Comparison of ENCODE assay signal across 27 cellular contexts in the genomic region with DNA sequence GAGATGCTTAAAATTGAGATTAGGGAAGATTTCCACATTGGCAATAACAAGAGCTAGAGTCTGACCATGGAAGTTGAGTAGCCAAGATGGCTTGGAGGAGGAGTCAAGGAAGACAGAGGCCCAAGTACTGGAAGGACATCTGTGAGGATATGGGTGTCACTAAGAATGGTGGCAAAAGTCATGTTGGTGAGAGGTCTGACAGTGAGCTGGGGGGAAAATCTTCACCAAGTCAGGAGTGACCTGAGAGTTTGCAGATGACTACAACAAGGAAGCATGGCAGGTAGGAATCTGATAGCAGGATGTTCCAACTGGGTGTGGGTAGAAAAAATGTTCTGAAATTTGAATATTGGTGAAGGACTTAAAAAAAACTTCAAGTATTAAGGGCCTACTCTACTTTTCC.
"Had no signal": no experiment of that assay in that cellular context is flagged by ENCODE, and none has a peak within 500 bp of the region (broad histone marks: within the 10 kb centered on the region; RNA-seq: fewer than 3 reads in every experiment).

No MANE protein-coding gene starts in this region.

- ATAC-seq: effector memory CD8-positive, alpha-beta T cell; esophagus mucosa; gastrocnemius medialis; heart right ventricle; left cardiac atrium; left lung; left ventricle myocardium superior; lower lobe of right lung; mucosa of descending colon had no signal

- H3K27me3 Mint-ChIP-seq: dendritic cell treated with granulocyte-macrophage colony-stimulating factor and Interleukin-4, amounts not matched to agents 40 ng/mL and 50 ng/mL, for 4 days; effector memory CD8-positive, alpha-beta T cell had no signal

- FAIRE-seq: endometrium, islet of Langerhans, keratinocyte had no signal

- H3K4me3 Mint-ChIP-seq: dendritic cell treated with granulocyte-macrophage colony-stimulating factor and Interleukin-4, amounts not matched to agents 40 ng/mL and 50 ng/mL, for 4 days; effector memory CD8-positive, alpha-beta T cell; endodermal cell; mesothelial cell of epicardium; naive B cell had no signal

- H3K27ac Mint-ChIP-seq: dendritic cell treated with granulocyte-macrophage colony-stimulating factor and Interleukin-4, amounts not matched to agents 40 ng/mL and 50 ng/mL, for 4 days; effector memory CD8-positive, alpha-beta T cell; endodermal cell; mesothelial cell of epicardium; naive B cell had no signal

- H3K27ac ChIP-seq: colonic mucosa, epithelial cell of prostate, esophagus squamous epithelium, gastrocnemius medialis, heart right ventricle, left lung, lower lobe of right lung had no signal

- H3K27me3 ChIP-seq: colonic mucosa, esophagus squamous epithelium, gastrocnemius medialis, heart right ventricle, left lung had no signal

- H3K4me1 ChIP-seq: colonic mucosa, esophagus squamous epithelium, gastrocnemius medialis, left lung, lower lobe of right lung had no signal

- H3K36me3 Mint-ChIP-seq: naive B cell had no signal

- H3K4me3 ChIP-seq: colonic mucosa, esophagus squamous epithelium, gastrocnemius medialis, heart right ventricle, left lung, lower lobe of right lung, mucosa of descending colon had no signal

- H3K9me3 ChIP-seq: colonic mucosa, esophagus squamous epithelium, gastrocnemius medialis, left lung, lower lobe of right lung, mucosa of descending colon had no signal

- H3K36me3 ChIP-seq: colonic mucosa, esophagus squamous epithelium, gastrocnemius medialis, heart right ventricle, left lung, lower lobe of right lung had no signal

- DNase-seq: colonic mucosa; cortex of kidney; effector CD8-positive, alpha-beta T cell; effector memory CD8-positive, alpha-beta T cell; endodermal cell; erythroblast; esophagus squamous epithelium; foreskin fibroblast; foreskin melanocyte; gastrocnemius medialis; glutamatergic neuron; head of caudate nucleus; heart right ventricle; hippocampal formation; left cardiac atrium; left lung; left ventricle myocardium superior; lower lobe of right lung; mucosa of descending colon; naive B cell had no signal

- H3K9me3 Mint-ChIP-seq: dendritic cell treated with granulocyte-macrophage colony-stimulating factor and Interleukin-4, amounts not matched to agents 40 ng/mL and 50 ng/mL, for 4 days; effector memory CD8-positive, alpha-beta T cell had no signal
